In the genomic region with DNA sequence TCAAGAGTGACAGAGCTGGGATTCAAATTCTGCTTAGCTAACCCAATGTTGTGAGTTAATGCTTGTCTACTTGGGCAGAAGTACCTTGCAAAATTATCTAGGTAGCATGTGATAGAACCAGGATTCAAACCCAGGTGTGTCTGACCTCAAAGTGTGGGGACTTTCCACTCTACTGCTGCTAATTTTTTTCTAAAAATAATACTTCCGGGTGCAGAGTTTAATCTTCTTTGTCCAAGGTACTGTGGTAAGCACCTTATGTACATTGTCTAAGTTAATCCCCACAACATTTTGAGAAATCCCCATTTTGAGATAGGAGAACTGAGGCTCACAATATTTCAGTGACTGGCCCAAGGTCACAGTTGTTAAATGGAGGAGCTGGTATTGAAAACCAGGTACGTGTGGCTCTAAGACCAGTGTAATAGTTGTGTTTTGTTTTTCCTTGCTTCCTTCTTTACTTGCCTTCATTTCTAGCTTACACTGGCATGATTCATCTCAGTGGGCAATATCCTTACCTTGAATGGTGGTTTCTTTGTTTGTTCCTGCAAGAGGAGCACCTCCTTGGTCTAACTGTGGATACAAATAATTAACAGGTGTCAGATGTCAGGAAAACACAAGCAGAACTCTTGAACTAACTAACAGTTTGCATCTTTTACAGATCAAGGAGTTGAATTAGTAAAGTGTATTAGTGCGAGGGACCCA, we compare ENCODE assay signal across 16 cellular contexts. TPM values are rescaled to one million over a fixed set of nuclear protein-coding genes. Genes with fewer than 3 reads are reported as not detected.
DNase-seq lines count a peak whose midpoint lies in the region; ATAC-seq, FAIRE-seq and TF ChIP-seq lines count a peak whose summit lies in the region.
"Had no signal": no experiment of that assay in that cellular context is flagged by ENCODE, and none has a peak within 500 bp of the region (broad histone marks: within the 10 kb centered on the region; RNA-seq: fewer than 3 reads in every experiment).

No MANE protein-coding gene starts in this region.

- no peaks in the 10 kb centered on the region for H3K36me3 ChIP-seq in osteoblast (ENCODE audit: insufficient read depth, low read length)
- H3K36me3 ChIP-seq: stomach had no signal

- no peak for FAIRE-seq in H54 (lab: Jason Lieb, UNC)
- FAIRE-seq: endothelial cell of umbilical vein had no signal

- H3K27me3 ChIP-seq in osteoblast (ENCODE audit: insufficient read depth, low read length), result no peaks in the 10 kb centered on the region
- H3K27me3 ChIP-seq: stomach had no signal

- H3K9me3 ChIP-seq in osteoblast (ENCODE audit: low read depth, low read length), result no peaks in the 10 kb centered on the region
- H3K9me3 ChIP-seq: stomach had no signal

- no peak overlapping the region for H3K27ac Mint-ChIP-seq in T-helper 2 cell treated with Interferon-gamma antibody and Interleukin-4, amounts not matched to agents 5 μg/mL and 100 μg/mL, for 36 hours
- H3K27ac Mint-ChIP-seq: brain had no signal

- TF ChIP-seq CTCF in osteoblast (IDR thresholded peaks at IDR 0.05; ENCODE audit: extremely low read depth, low read depth, low read length), result no peak

- TF ChIP-seq POLR2A in H54 (IDR thresholded peaks at IDR 0.05; ENCODE audit: low read depth, low read length), result no peak

- no peak overlapping the region for H3K27ac ChIP-seq in osteoblast (ENCODE audit: low read depth, low read length)
- H3K27ac ChIP-seq: parathyroid adenoma had no signal

- H4K20me1 ChIP-seq in osteoblast (ENCODE audit: insufficient read depth, low read length), result no peaks in the 10 kb centered on the region

- peak; percentile 72 for ATAC-seq in GM19035 (IDR thresholded peaks at IDR 0.05; ENCODE audit: unreplicated experiment)
- ATAC-seq in HG02642 (IDR thresholded peaks at IDR 0.05; ENCODE audit: poor library complexity, unreplicated experiment), result peak; percentile 70
- peak; percentile 51 for ATAC-seq in HG03521 (IDR thresholded peaks at IDR 0.05; ENCODE audit: unreplicated experiment)

- H3K4me3 ChIP-seq in osteoblast (ENCODE audit: insufficient read depth, low read length), result no peak overlapping the region
- H3K4me3 ChIP-seq: stomach had no signal

- H3K4me3 Mint-ChIP-seq in T-helper 2 cell treated with Interferon-gamma antibody and Interleukin-4, amounts not matched to agents 5 μg/mL and 100 μg/mL, for 36 hours, result no peak overlapping the region
- H3K4me3 Mint-ChIP-seq: brain had no signal

- no peak overlapping the region for H3K4me2 ChIP-seq in osteoblast (ENCODE audit: insufficient read depth, low read length)

- no peaks in the 10 kb centered on the region for H3K27me3 Mint-ChIP-seq in T-helper 2 cell treated with Interferon-gamma antibody and Interleukin-4, amounts not matched to agents 5 μg/mL and 100 μg/mL, for 36 hours (ENCODE audit: low read depth)

- no peaks in the 10 kb centered on the region for H3K4me1 ChIP-seq in osteoblast (ENCODE audit: insufficient read depth, low read length)
- H3K4me1 ChIP-seq: parathyroid adenoma, stomach had no signal

- no peaks in the 10 kb centered on the region for H3K79me2 ChIP-seq in osteoblast (ENCODE audit: insufficient read depth, low read length)
- H3K79me2 ChIP-seq: parathyroid adenoma had no signal

- H3K9me3 Mint-ChIP-seq in T-helper 2 cell treated with Interferon-gamma antibody and Interleukin-4, amounts not matched to agents 5 μg/mL and 100 μg/mL, for 36 hours, result peaks cover 4% of the 10 kb centered on the region
- H3K9me3 Mint-ChIP-seq: brain had no signal

- H2AFZ ChIP-seq in osteoblast (ENCODE audit: low read length), result no peak overlapping the region
- H2AFZ ChIP-seq: parathyroid adenoma had no signal

- no peaks in the 10 kb centered on the region for H3K36me3 Mint-ChIP-seq in T-helper 2 cell treated with Interferon-gamma antibody and Interleukin-4, amounts not matched to agents 5 μg/mL and 100 μg/mL, for 36 hours (ENCODE audit: low read depth)
- H3K36me3 Mint-ChIP-seq: brain had no signal

- DNase-seq in osteoblast (ENCODE audit: insufficient read length, low spot score, missing footprints), result peak; percentile 35
- no peak for DNase-seq in T-helper 2 cell treated with Interferon-gamma antibody and Interleukin-4, amounts not matched to agents 5 μg/mL and 100 μg/mL, for 36 hours (ENCODE audit: low spot score)
- no peak for DNase-seq in H54 (ENCODE audit: insufficient read length, low spot score)
- no peak for DNase-seq in activated CD4-positive, CD25-positive, alpha-beta regulatory T cell treated with anti-CD3 and anti-CD28 coated beads, Interleukin-2, amount 50 U/mL, for 72 hours
- DNase-seq: NCI-H524; SHP77; stimulated activated CD4-positive, alpha-beta T cell treated with anti-CD3 and anti-CD28 coated beads, Interleukin-4, amount 100 ng/mL, for 1 hour; stomach had no signal

- no peaks in the 10 kb centered on the region for H3K4me1 Mint-ChIP-seq in T-helper 2 cell treated with Interferon-gamma antibody and Interleukin-4, amounts not matched to agents 5 μg/mL and 100 μg/mL, for 36 hours (ENCODE audit: low read depth)
- H3K4me1 Mint-ChIP-seq: brain had no signal

RNA-seq across cellular contexts. Expression of a gene that starts 7.5 kb away (rescaled TPM):
- total RNA-seq in osteoblast, result not detected in 2 replicates
- total RNA-seq: endothelial cell of umbilical vein, MCF 10A had no signal

RNA-seq across cellular contexts. Expression of a gene that starts 29.5 kb away (rescaled TPM):
- total RNA-seq in osteoblast, result 17.7 and 19.2 TPM in 2 replicates

RNA-seq across cellular contexts. Expression of a gene that starts 29.7 kb away (rescaled TPM):
- 10.3 and 12.3 TPM in 2 replicates for total RNA-seq in osteoblast

RNA-seq across cellular contexts. Expression of a gene that starts 43.3 kb away (rescaled TPM):
- under 0.01 TPM in 1 of 2 replicates, not detected in the other for total RNA-seq in osteoblast
- total RNA-seq: endothelial cell of umbilical vein, lung microvascular endothelial cell had no signal
